In the genomic region with DNA sequence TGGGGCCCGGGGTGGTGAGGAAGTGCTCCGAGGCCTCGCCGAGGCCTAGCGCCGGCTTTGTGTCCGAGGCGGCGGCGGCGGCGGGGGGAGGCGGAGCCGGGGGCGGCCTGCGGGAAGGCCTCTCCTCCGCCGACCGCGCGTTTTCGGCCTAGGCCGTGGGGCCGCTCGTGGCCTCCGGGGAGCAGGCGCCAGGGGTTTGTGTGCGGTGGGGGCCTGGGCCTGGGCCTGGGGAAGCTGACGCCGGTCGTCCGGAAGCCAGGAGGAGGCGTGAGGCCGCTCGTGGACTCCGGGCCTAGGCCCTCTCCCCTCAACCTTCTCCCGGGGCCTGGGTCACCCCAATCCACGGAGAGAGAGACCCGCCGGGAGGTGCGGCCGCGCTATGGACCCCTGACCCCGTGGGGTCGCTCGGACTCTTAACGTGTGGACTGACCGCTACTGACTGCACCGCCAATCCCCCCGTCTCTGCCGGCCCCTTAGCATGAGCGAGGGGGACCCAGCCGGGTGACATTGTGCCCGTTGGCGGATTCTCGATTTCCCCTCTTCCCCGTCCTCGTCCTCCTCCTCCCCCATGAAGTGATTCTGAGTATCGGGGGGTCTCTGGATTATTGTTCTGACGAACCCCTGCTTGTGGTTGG, we compare ENCODE assay signal across 8 cellular contexts. TPM values are rescaled to one million over a fixed set of nuclear protein-coding genes. Genes with fewer than 3 reads are reported as not detected.
DNase-seq lines count a peak whose midpoint lies in the region; ATAC-seq and TF ChIP-seq lines count a peak whose summit lies in the region.

No MANE protein-coding gene starts in this region.

- H3K4me3 Mint-ChIP-seq in mesothelial cell of epicardium, result peak overlapping the region; percentile 99

- peaks cover 5% of the 10 kb centered on the region for H3K36me3 Mint-ChIP-seq in mesothelial cell of epicardium

- peaks cover 10% of the 10 kb centered on the region for H3K4me1 ChIP-seq in ectodermal cell (ENCODE audit: control insufficient read depth, insufficient read depth, low read length)

- peak overlapping the region; percentile 99 for H3K27ac Mint-ChIP-seq in mesothelial cell of epicardium

- no peaks in the 10 kb centered on the region for H3K9me3 Mint-ChIP-seq in mesothelial cell of epicardium

- DNase-seq in AG08396 (ENCODE audit: low spot score), result peak; percentile 46
- DNase-seq in mesothelial cell of epicardium (ENCODE audit: low spot score in 2 of 2, unreplicated experiment in 2 of 2), result peak; percentile 35 to 45
- DNase-seq in stimulated activated CD8-positive, alpha-beta memory T cell treated with anti-CD3 and anti-CD28 coated beads, Interleukin-7, amount 100 ng/mL, for 48 hours (ENCODE audit: extremely low read depth in 1 of 2, low read depth in 1 of 2), result peak; percentile 20 to 45
- DNase-seq in GM13977 (ENCODE audit: low spot score), result no peak

- ATAC-seq in GM19328 (IDR thresholded peaks at IDR 0.05; ENCODE audit: unreplicated experiment) (peak; percentile 36), HG03469 (IDR thresholded peaks at IDR 0.05; ENCODE audit: unreplicated experiment) (peak; percentile 13)
- ATAC-seq in activated CD4-positive, CD25-positive, alpha-beta regulatory T cell treated with anti-CD3 and anti-CD28 coated beads, Interleukin-2, amount 50 U/mL, for 24 hours, result peak; percentile 18 to 25

- peak overlapping the region; percentile 89 for H3K4me3 ChIP-seq in ectodermal cell (ENCODE audit: insufficient read depth, low read depth, low read length)

- H3K9me3 ChIP-seq in ectodermal cell (ENCODE audit: control insufficient read depth, low read length), result no peaks in the 10 kb centered on the region

- no peaks in the 10 kb centered on the region for H3K27me3 Mint-ChIP-seq in mesothelial cell of epicardium (ENCODE audit: low read depth)

- no peaks in the 10 kb centered on the region for H3K36me3 ChIP-seq in ectodermal cell (ENCODE audit: control insufficient read depth, insufficient read depth, low read length)

- in situ Hi-C loops in GM13977 (cut with MboI; ENCODE audit: low pct_unique_long_range_greater_than_20kb, low sequenced_read_pairs, unreplicated experiment), result no loop called here

- peak overlapping the region; percentile 94 for H3K27ac ChIP-seq in ectodermal cell (ENCODE audit: insufficient read depth, low read depth, low read length, poor library complexity, severe bottlenecking)

- TF ChIP-seq CTCF in mesothelial cell of epicardium (IDR thresholded peaks at IDR 0.05; ENCODE audit: unreplicated experiment) (no peak), GM13977 (IDR thresholded peaks at IDR 0.05; ENCODE audit: extremely low read depth, insufficient read depth, missing control alignments) (no peak)

- H3K4me1 Mint-ChIP-seq in mesothelial cell of epicardium, result peaks cover 32% of the 10 kb centered on the region

- WGBS in ectodermal cell, 2 experiments, result 0% methylated on average over 58 to 60 of the region's 60 CpGs

- H3K27me3 ChIP-seq in ectodermal cell (ENCODE audit: control insufficient read depth, insufficient read depth, low read length, poor library complexity, severe bottlenecking), result no peaks in the 10 kb centered on the region

RNA-seq across cellular contexts. Expression of a gene that starts 0.6 kb away (rescaled TPM):
- 90.8 TPM for polyA plus RNA-seq in ectodermal cell (2013, experiment 1 of 4)
- 89.7 TPM for polyA plus RNA-seq in ectodermal cell (2013, experiment 2 of 4)
- 78.1 TPM for polyA plus RNA-seq in ectodermal cell (2013, experiment 3 of 4)
- 90.2 TPM for polyA plus RNA-seq in ectodermal cell (2013, experiment 4 of 4)
- 100 to 101 TPM (median 101 TPM) in 3 replicates for total RNA-seq in mesothelial cell of epicardium
